18 cellular contexts compared by ENCODE assay signal in genomic region chr7:73906874-73907273, GRCh38. TPM values are rescaled to one million over a fixed set of nuclear protein-coding genes. Genes with fewer than 3 reads are reported as not detected.
DNase-seq lines count a peak whose midpoint lies in the region; ATAC-seq and TF ChIP-seq lines count a peak whose summit lies in the region.
"Had no signal": no experiment of that assay in that cellular context is flagged by ENCODE, and none has a peak within 500 bp of the region (broad histone marks: within the 10 kb centered on the region; RNA-seq: fewer than 3 reads in every experiment).

No MANE protein-coding gene starts in this region.

- H3K4me3 ChIP-seq in heart right ventricle (no peak overlapping the region), aorta (ENCODE audit: low read length in 2 of 2) (no peak overlapping the region)
- H3K4me3 ChIP-seq: SJSA1 had no signal

- H3K36me3 ChIP-seq in heart right ventricle (no peaks in the 10 kb centered on the region), aorta (ENCODE audit: control insufficient read depth in 1 of 2, insufficient read depth in 2 of 2, low read length in 1 of 2) (no peaks in the 10 kb centered on the region)
- H3K36me3 ChIP-seq: SJSA1 had no signal

- H3K27me3 ChIP-seq in heart right ventricle = peaks cover 0 to 5% (median 0%) of the 10 kb centered on the region in 7 donors
- H3K27me3 ChIP-seq in aorta (ENCODE audit: control insufficient read depth in 1 of 2, insufficient read depth in 2 of 2, low read length in 1 of 2) = no peaks in the 10 kb centered on the region
- H3K27me3 ChIP-seq: SJSA1 had no signal

- H3K27me3 Mint-ChIP-seq in nephron progenitor cell (ENCODE audit: low read depth, poor library complexity) = peaks cover 6% of the 10 kb centered on the region

- H3K4me1 Mint-ChIP-seq in nephron progenitor cell = peaks cover 20% of the 10 kb centered on the region

- no peaks in the 10 kb centered on the region for H3K9me3 Mint-ChIP-seq in nephron progenitor cell

- ATAC-seq in heart right ventricle (no peak), aorta (ENCODE audit: low FRiP score) (no peak), GM21447 (IDR thresholded peaks at IDR 0.05; ENCODE audit: unreplicated experiment) (no peak)
- ATAC-seq: PC-3 had no signal

- DNase-seq in cardiac septum (ENCODE audit: low spot score) = peak; percentile 19
- DNase-seq in heart right ventricle = no peak
- DNase-seq in ecto neural progenitor cell (ENCODE audit: low spot score) = peak; percentile 45
- no peak for DNase-seq in nephron progenitor cell
- peak; percentile 34 to 42 for DNase-seq in aorta
- no peak for DNase-seq in HCEC 1CT
- DNase-seq in NCI-H2107 (lab: John Stamatoyannopoulos, UW) = no peak
- DNase-seq: COR-L47, EL, KBM-7, MV-4-11, NCI-H1417, NCI-H187 treated with DMSO at 0.1 percent for 48 hours, NCI-H446, NCI-H69, PC-3 had no signal

- H3K27ac ChIP-seq in heart right ventricle (no peak overlapping the region), aorta (ENCODE audit: low read depth in 1 of 2, low read length in 2 of 2) (no peak overlapping the region)
- H3K27ac ChIP-seq: SJSA1 had no signal

- H3K9me3 ChIP-seq in heart right ventricle = no peaks in the 10 kb centered on the region
- H3K9me3 ChIP-seq in aorta (ENCODE audit: control insufficient read depth, low read length) = no peaks in the 10 kb centered on the region
- H3K9me3 ChIP-seq: SJSA1 had no signal

- WGBS in heart right ventricle, 2 donors = 75 to 85% methylated on average over 13 of the region's 13 CpGs
- WGBS in aorta, 2 donors = 90 to 94% methylated on average over 13 of the region's 13 CpGs

- no peaks in the 10 kb centered on the region for H3K36me3 Mint-ChIP-seq in nephron progenitor cell (ENCODE audit: low read depth)

- H3K27ac Mint-ChIP-seq in nephron progenitor cell = peak overlapping the region; percentile 94

- TF ChIP-seq CTCF in heart right ventricle (IDR thresholded peaks at IDR 0.05) (no peak), nephron progenitor cell (IDR thresholded peaks at IDR 0.05) (no peak)

- H3K4me3 Mint-ChIP-seq in nephron progenitor cell = no peak overlapping the region

- peaks cover 0 to 10% (median 4%) of the 10 kb centered on the region in 9 donors for H3K4me1 ChIP-seq in heart right ventricle
- H3K4me1 ChIP-seq in aorta (ENCODE audit: control insufficient read depth in 1 of 2, insufficient read depth in 2 of 2, low read length in 2 of 2) = no peaks in the 10 kb centered on the region
- H3K4me1 ChIP-seq: SJSA1 had no signal

- intact Hi-C loops in cardiac septum (cut with DNase I) (no loop called here), heart right ventricle (cut with DNase I) (no loop called here), aorta (cut with DNase I) (no loop called here)

RNA-seq across cellular contexts. Expression of gene TMEM270, which starts 45.9 kb away (rescaled TPM):
- total RNA-seq in cardiac septum (not detected), heart right ventricle (not detected), aorta (not detected)
- polyA plus RNA-seq in heart right ventricle (not detected), aorta (not detected)
- total RNA-seq: PC-3, SJSA1 had no signal

Comparison
In these comparisons a context has a peak if more than half of its experiments do, and no peak if none do; other contexts are left out.
1. DNase-seq: peak in cardiac septum (single experiment), ecto neural progenitor cell (single experiment) and aorta (2 of 2); none in heart right ventricle (0 of 2), nephron progenitor cell (single experiment), HCEC 1CT (single experiment) and NCI-H2107 (single experiment).